9 cellular contexts compared by ENCODE assay signal in the genomic region with DNA sequence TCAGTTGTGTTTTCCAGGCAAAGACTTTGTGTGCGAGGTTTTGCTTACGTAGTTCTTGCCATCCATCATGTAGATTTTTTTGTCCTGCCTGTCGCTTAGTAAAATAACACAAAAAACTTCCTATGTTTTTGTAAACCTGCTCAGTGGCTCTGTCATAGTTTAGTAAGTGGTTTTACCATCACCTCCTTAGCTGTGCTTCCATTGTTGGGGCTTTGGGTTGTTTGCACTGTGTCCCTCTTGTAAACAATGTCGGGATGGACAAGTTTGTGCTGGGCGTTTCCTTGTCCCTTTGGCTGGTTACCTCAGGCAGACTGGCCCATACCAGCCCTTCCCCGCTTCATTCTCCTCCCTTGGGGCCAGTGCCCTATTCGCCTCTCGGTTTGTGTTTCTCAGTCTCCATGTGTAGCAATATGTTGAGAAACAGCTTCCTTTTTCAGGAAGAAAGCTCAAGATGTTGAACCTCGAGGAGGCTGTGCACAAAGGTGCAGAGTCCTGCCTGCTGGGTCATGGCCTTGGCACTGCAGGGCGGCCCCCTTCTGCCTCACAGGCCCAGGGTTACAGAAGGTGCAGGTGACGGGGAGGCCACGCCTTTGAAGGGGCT.
A peak's percentile ranks its signal among the peaks of the same experiment; 100 is the strongest.
DNase-seq lines count a peak whose midpoint lies in the region; ATAC-seq and TF ChIP-seq lines count a peak whose summit lies in the region.
"Had no signal": no experiment of that assay in that cellular context is flagged by ENCODE, and none has a peak within 500 bp of the region (broad histone marks: within the 10 kb centered on the region; RNA-seq: fewer than 3 reads in every experiment).

No MANE protein-coding gene starts in this region.

- TF ChIP-seq POLR2A in sigmoid colon (IDR thresholded peaks at IDR 0.05), result no peak

- no peak overlapping the region for H3K4me3 Mint-ChIP-seq in effector memory CD8-positive, alpha-beta T cell

- whole genome bisulfite sequencing in sigmoid colon, 2 donors, result 61 to 69% methylated on average over 12 of the region's 12 CpGs

- DNase-seq in NCI-H460 (ENCODE audit: extremely low read depth, low read depth), result peak; percentile 65
- DNase-seq in effector memory CD8-positive, alpha-beta T cell, result no peak
- peak; percentile 64 for DNase-seq in sigmoid colon
- DNase-seq in RKO (ENCODE audit: low spot score), result no peak
- no peak for DNase-seq in retina
- no peak for DNase-seq in NCI-H2196 (lab: John Stamatoyannopoulos, UW; ENCODE audit: unreplicated experiment)
- DNase-seq in stimulated activated naive CD4-positive, alpha-beta T cell treated with Interleukin-2 at 50 U/mL for 16 hours (lab: John Stamatoyannopoulos, UW), result no peak

- H3K4me1 ChIP-seq in sigmoid colon, result peaks cover 0 to 54% (median 40%) of the 10 kb centered on the region in 4 donors
- H3K4me1 ChIP-seq: psoas muscle had no signal

- peak in 1 of 4 donors; percentile 31 for TF ChIP-seq EP300 in sigmoid colon (IDR thresholded peaks at IDR 0.05)

- H3K36me3 ChIP-seq in sigmoid colon, result no peaks in the 10 kb centered on the region

- intact Hi-C loops in sigmoid colon (cut with DNase I), result no loop called here

- no peak for TF ChIP-seq CTCF in sigmoid colon (IDR thresholded peaks at IDR 0.05)

- H3K27me3 ChIP-seq in sigmoid colon, result no peaks in the 10 kb centered on the region

- H3K9me3 ChIP-seq in sigmoid colon, result no peaks in the 10 kb centered on the region
- H3K9me3 ChIP-seq: psoas muscle had no signal

- peaks cover 8% of the 10 kb centered on the region for H3K36me3 Mint-ChIP-seq in effector memory CD8-positive, alpha-beta T cell (ENCODE audit: insufficient read depth)

- peaks cover 19 to 21% of the 10 kb centered on the region in 2 donors for H3K4me1 Mint-ChIP-seq in effector memory CD8-positive, alpha-beta T cell (ENCODE audit: low read depth in 2 of 2)

- no peaks in the 10 kb centered on the region for H3K9me3 Mint-ChIP-seq in effector memory CD8-positive, alpha-beta T cell

- H3K27ac Mint-ChIP-seq in effector memory CD8-positive, alpha-beta T cell, result peak overlapping the region; percentile 16 to 46

- H3K4me3 ChIP-seq in sigmoid colon, result no peak overlapping the region
- H3K4me3 ChIP-seq: psoas muscle had no signal

- no peaks in the 10 kb centered on the region for H3K27me3 Mint-ChIP-seq in effector memory CD8-positive, alpha-beta T cell

- peak; percentile 57 for ATAC-seq in GM18909 (IDR thresholded peaks at IDR 0.05; ENCODE audit: poor library complexity, unreplicated experiment)
- no peak for ATAC-seq in effector memory CD8-positive, alpha-beta T cell (replicated peaks)

- H3K27ac ChIP-seq in sigmoid colon, result peak overlapping the region in 2 of 4 donors; percentile 21 to 48
- H3K27ac ChIP-seq: psoas muscle had no signal

Comparison
In these comparisons a context has a peak if more than half of its experiments do, and no peak if none do; other contexts are left out.
1. DNase-seq: peak in NCI-H460 (single experiment) and sigmoid colon (single experiment); none in effector memory CD8-positive, alpha-beta T cell (0 of 3), RKO (single experiment), retina (single experiment), NCI-H2196 (single experiment) and stimulated activated naive CD4-positive, alpha-beta T cell treated with Interleukin-2 at 50 U/mL for 16 hours (single experiment).